ENCODE assay signal across 16 cellular contexts in genomic region chr19:47523473-47523872, GRCh38. TPM values are rescaled to one million over a fixed set of nuclear protein-coding genes. Genes with fewer than 3 reads are reported as not detected.
A peak's percentile ranks its signal among the peaks of the same experiment; 100 is the strongest.
DNase-seq lines count a peak whose midpoint lies in the region; ATAC-seq, FAIRE-seq and TF ChIP-seq lines count a peak whose summit lies in the region.
"Had no signal": no experiment of that assay in that cellular context is flagged by ENCODE, and none has a peak within 500 bp of the region (broad histone marks: within the 10 kb centered on the region; RNA-seq: fewer than 3 reads in every experiment).

No MANE protein-coding gene starts in this region.

- no peak overlapping the region for H3K4me3 Mint-ChIP-seq in Calu3 (ENCODE audit: low read depth, unreplicated experiment)

- H3K4me3 ChIP-seq in GM12878 (no peak overlapping the region), mucosa of descending colon (no peak overlapping the region), stomach (no peak overlapping the region)

- H3K36me3 Mint-ChIP-seq in Calu3 (ENCODE audit: insufficient read depth, unreplicated experiment) = no peaks in the 10 kb centered on the region

- no peaks in the 10 kb centered on the region; the same call in 2 of the 3 replicates for H3K9me3 ChIP-seq in GM12878 (replicated peaks; ENCODE audit: control insufficient read depth, insufficient read depth, low read length)
- H3K9me3 ChIP-seq in mucosa of descending colon = no peaks in the 10 kb centered on the region
- H3K9me3 ChIP-seq in stomach = no peaks in the 10 kb centered on the region

- RAD21 ChIA-PET in GM12878 (lab: Charles Lee; ENCODE audit: unreplicated experiment) = no interaction called here

- peak; percentile 52 for ATAC-seq in GM12878
- peak; percentile 78 for ATAC-seq in mucosa of descending colon
- ATAC-seq in GM21737 (IDR thresholded peaks at IDR 0.05; ENCODE audit: unreplicated experiment) = no peak
- ATAC-seq: sciatic nerve had no signal

- intact Hi-C loops in GM12878 (cut with micrococcal nuclease; ENCODE audit: unreplicated experiment) = no loop called here
- intact Hi-C loops in mucosa of descending colon (cut with DNase I, micrococcal nuclease) = no loop called here
- intact Hi-C loops in stomach (cut with DNase I; ENCODE audit: low total_unique reads) = no loop called here
- intact Hi-C loops in Calu3 (cut with micrococcal nuclease; ENCODE audit: unreplicated experiment) = no loop called here

- H3K9me3 Mint-ChIP-seq in Calu3 (ENCODE audit: low read depth, unreplicated experiment) = no peaks in the 10 kb centered on the region

- H3K27me3 Mint-ChIP-seq in Calu3 (ENCODE audit: unreplicated experiment) = no peaks in the 10 kb centered on the region

- H2AFZ ChIP-seq in GM12878 (ENCODE audit: control insufficient read depth, low read depth, low read length) = no peak overlapping the region

- TF ChIP-seq EP300 in GM12878 (IDR thresholded peaks at IDR 0.05; ENCODE audit: borderline replicate concordance in 1 of 2, control insufficient read depth in 1 of 2, low read depth in 2 of 2, low read length in 2 of 2) = no peak
- no peak for TF ChIP-seq EP300 in stomach (IDR thresholded peaks at IDR 0.05)

- H3K36me3 ChIP-seq in GM12878 (ENCODE audit: control insufficient read depth in 2 of 2, insufficient read depth in 2 of 2, low read length in 1 of 2) = no peaks in the 10 kb centered on the region
- no peaks in the 10 kb centered on the region for H3K36me3 ChIP-seq in mucosa of descending colon (ENCODE audit: low read depth)
- no peaks in the 10 kb centered on the region for H3K36me3 ChIP-seq in stomach

- H3K4me1 ChIP-seq in GM12878 (ENCODE audit: control insufficient read depth, insufficient read depth, low read length) (peaks cover 9% of the 10 kb centered on the region), mucosa of descending colon (ENCODE audit: low read depth) (peaks cover 6% of the 10 kb centered on the region), stomach (peaks cover 0 to 7% (median 0%) of the 10 kb centered on the region in 4 donors)

- TF ChIP-seq POLR2A in GM12878 (IDR thresholded peaks at IDR 0.05; ENCODE audit: low read depth, low read length) (no peak), stomach (IDR thresholded peaks at IDR 0.05) (no peak)

- no peaks in the 10 kb centered on the region; a peak in 1 of 4 replicates for H3K27me3 ChIP-seq in GM12878 (replicated peaks in 1 of 2; ENCODE audit: control insufficient read depth in 2 of 2, insufficient read depth in 2 of 2, low read length in 1 of 2)
- H3K27me3 ChIP-seq in stomach = peaks cover 0 to 24% (median 0%) of the 10 kb centered on the region in 3 donors

- DNase-seq in DMS53 (lab: John Stamatoyannopoulos, UW) = peak; percentile 73
- DNase-seq in KBM-7 = peak; percentile 36
- DNase-seq in GM12878 (ENCODE audit: low read depth, low spot score) = no peak
- peak in 2 of 3 donors; percentile 59 to 62 for DNase-seq in mucosa of descending colon
- DNase-seq in stomach = no peak
- DNase-seq in substantia nigra (lab: John Stamatoyannopoulos, UW) = no peak
- DNase-seq in Calu3 = no peak
- DNase-seq: activated CD4-positive, alpha-beta T cell treated with anti-CD3 and anti-CD28 coated beads for 4 hours; activated T-cell treated with anti-CD3 and anti-CD28 coated beads, Interleukin-2, amount 50 U/mL, for 48 hours; C1 segment of cervical spinal cord; cortex of kidney; GF-D8; MV-4-11 had no signal

- no peaks in the 10 kb centered on the region; the same call in 1 of the 2 replicates for H4K20me1 ChIP-seq in GM12878 (ENCODE audit: control insufficient read depth, insufficient read depth)

- no peak for TF ChIP-seq RAD21 in GM12878 (IDR thresholded peaks at IDR 0.05; ENCODE audit: insufficient read depth, low read depth, low read length)

- H3K4me2 ChIP-seq in GM12878 (ENCODE audit: control insufficient read depth, insufficient read depth) = no peak overlapping the region

- CTCF ChIA-PET in GM12878 (lab: Yijun Ruan, JAX) = interaction anchor here (1.5 kb wide), 1 partner anchor 39 kb away, joined by 4 read pairs; the partner anchor contains the start of gene KPTN
- CTCF ChIA-PET in Calu3 (lab: Charles Lee) = interaction anchor here (0.5 to 1.2 kb wide), 3 partner anchors 8 to 55 kb away, joined by 3 to 4 read pairs (median 4); partner anchors contain the start of gene NAPA

- H3K27ac Mint-ChIP-seq in Calu3 (ENCODE audit: unreplicated experiment) = no peak overlapping the region

- BruUV-seq in GM12878 (replicated peaks; lab: Mats Ljungman, UMichigan) = no TSS peak
- BruUV-seq in Calu3 (replicated peaks; lab: Mats Ljungman, UMichigan) = no TSS peak

- TF ChIP-seq CTCF in GM12878 (IDR thresholded peaks at IDR 0.05 in 2 of 3, conservative IDR thresholded peaks at IDR 0.05 in 1 of 3; ENCODE audit: control insufficient read depth in 2 of 3, extremely low read depth in 1 of 3, insufficient read depth in 1 of 3, low read depth in 3 of 3, low read length in 3 of 3) (no peak), mucosa of descending colon (IDR thresholded peaks at IDR 0.05) (no peak), stomach (IDR thresholded peaks at IDR 0.05) (no peak), Calu3 (IDR thresholded peaks at IDR 0.05; ENCODE audit: unreplicated experiment) (no peak)

- H3K27ac ChIP-seq in GM12878 (ENCODE audit: control insufficient read depth, insufficient read depth) = no peak overlapping the region
- peak overlapping the region in 1 of 5 donors; percentile 20 for H3K27ac ChIP-seq in stomach
- H3K27ac ChIP-seq in substantia nigra (ENCODE audit: low read depth, low read length, poor library complexity, severe bottlenecking) = no peak overlapping the region

- POLR2A ChIA-PET in GM12878 (lab: Charles Lee) = interaction anchor here (1.1 kb wide), 1 partner anchor 8 kb away, joined by 7 read pairs; the partner anchor contains the start of gene NAPA

- in situ Hi-C loops in KBM-7 (cut with MboI; ENCODE audit: low pct_unique_long_range_greater_than_20kb, low sequenced_read_pairs) (no loop called here), GM12878 (cut with MboI) (no loop called here)

- no peak overlapping the region for H3K9ac ChIP-seq in GM12878 (ENCODE audit: control insufficient read depth, insufficient read depth, low read length)

- FAIRE-seq in GM12878 (lab: Jason Lieb, UNC) = no peak

- H3K4me1 Mint-ChIP-seq in Calu3 (ENCODE audit: low read depth, unreplicated experiment) = no peaks in the 10 kb centered on the region

- 39% methylated on average over 7 of the region's 7 CpGs for WGBS in GM12878 (ENCODE audit: insufficient coverage, insufficient replicate concordance, low lambda C conversion rate, missing lambda C conversion rate)
- WGBS in stomach, 5 donors = 10 to 23% (median 20%) methylated on average over 7 of the region's 7 CpGs

- SMC1A ChIA-PET in GM12878 (lab: Charles Lee; ENCODE audit: uncharacterized antibody, unreplicated experiment) = no interaction called here

- H3K79me2 ChIP-seq in GM12878 (ENCODE audit: control insufficient read depth, insufficient read depth, low read length) = no peaks in the 10 kb centered on the region

RNA-seq across cellular contexts. Expression of gene NAPA, which starts 8.6 kb away (rescaled TPM):
- total RNA-seq in GM12878 (2013; cell fraction: nucleolus; rRNA removed) = 18.9 and 30.0 TPM in 2 replicates
- total RNA-seq in GM12878 (2014; rRNA removed) = 95.1 and 106 TPM in 2 replicates
- total RNA-seq in GM12878 (2014; rRNA removed; fragmentation: Illumina TruSeq; extraction: Trizol) = 49.2 and 50.1 TPM in 2 replicates
- 95.1 and 98.1 TPM in 2 replicates for total RNA-seq in GM12878 (2021)
- 38.7 TPM for polyA plus RNA-seq in GM12878 (2011; ENCODE audit: low read depth)
- 71.9 and 121 TPM in 2 replicates for polyA plus RNA-seq in GM12878 (2011; rRNA removed)
- 116 and 157 TPM in 2 replicates for polyA plus RNA-seq in GM12878 (2011; cell fraction: cytosol; rRNA removed)
- 116 and 132 TPM in 2 replicates for polyA plus RNA-seq in GM12878 (2011; cell fraction: nucleus; rRNA removed)
- polyA plus RNA-seq in GM12878 (2012) = 69.6 and 75.3 TPM in 2 replicates
- 38.0 and 74.6 TPM in 2 replicates for polyA plus RNA-seq in GM12878 (2014; fragmentation: Illumina TruSeq; extraction: Trizol)
- polyA plus RNA-seq in GM12878 (2014; fragmentation: Nextera tagmentation; extraction: Ambion mirVana) = 10 to 100 TPM in 1 of 2 experiments, 1 to 10 TPM in 1; 8.2 to 17.4 TPM
- polyA plus RNA-seq in GM12878 (2014; rRNA removed) = 138 and 149 TPM in 2 replicates
- 100 to 1,000 TPM; 175 to 193 TPM for polyA plus RNA-seq in GM12878 (2016; fragmentation: Nextera tagmentation; extraction: Ambion mirVana)
- 97.4 and 134 TPM in 2 replicates for polyA minus RNA-seq in GM12878 (2011; rRNA and poly(A)+ RNA removed)
- polyA minus RNA-seq in GM12878 (2011; cell fraction: cytosol; rRNA and poly(A)+ RNA removed) = 53.1 and 76.0 TPM in 2 replicates
- 31.8 and 40.2 TPM in 2 replicates for polyA minus RNA-seq in GM12878 (2011; cell fraction: nucleus; rRNA and poly(A)+ RNA removed)
- total RNA-seq in mucosa of descending colon = 100 to 1,000 TPM; 109 to 145 (median 124) TPM
- 100 to 1,000 TPM in 3 of 5 donors, 10 to 100 TPM in 2; 46.1 to 170 (median 139) TPM for total RNA-seq in stomach
- polyA plus RNA-seq in stomach = 100 to 1,000 TPM in 2 of 3 donors, 10 to 100 TPM in 1; 91.1 to 107 (median 105) TPM
- 158 and 181 TPM in 2 replicates for total RNA-seq in Calu3 (2022)

RNA-seq across cellular contexts. Expression of gene KPTN, which starts 39.5 kb away (rescaled TPM):
- total RNA-seq in GM12878 (2013; cell fraction: nucleolus; rRNA removed) = 1.7 and 2.0 TPM in 2 replicates
- total RNA-seq in GM12878 (2014; rRNA removed) (5.4 and 5.6 TPM in 2 replicates), GM12878 (2014; rRNA removed; fragmentation: Illumina TruSeq; extraction: Trizol) (3.4 and 4.2 TPM in 2 replicates), GM12878 (2021) (9.2 and 10.6 TPM in 2 replicates), mucosa of descending colon (1 to 10 TPM; 5.5 to 8.9 (median 8.9) TPM), stomach (10 to 100 TPM in 3 of 5 donors, 1 to 10 TPM in 2; 3.2 to 28.0 (median 18.3) TPM), Calu3 (2022) (22.8 and 24.0 TPM in 2 replicates)
- 5.3 TPM for polyA plus RNA-seq in GM12878 (2011; ENCODE audit: low read depth)
- polyA plus RNA-seq in GM12878 (2011; rRNA removed) (1.9 and 5.1 TPM in 2 replicates), GM12878 (2014; fragmentation: Illumina TruSeq; extraction: Trizol) (6.6 and 6.7 TPM in 2 replicates), GM12878 (2014; fragmentation: Nextera tagmentation; extraction: Ambion mirVana) (1 to 10 TPM in 1 of 2 experiments, under 1 TPM in 1; 0.60 to 2.1 TPM), GM12878 (2014; rRNA removed) (7.4 and 8.7 TPM in 2 replicates), GM12878 (2016; fragmentation: Nextera tagmentation; extraction: Ambion mirVana) (10 to 100 TPM in 1 of 2 experiments, 1 to 10 TPM in 1; 10.0 to 10.1 TPM), stomach (10 to 100 TPM in 2 of 3 donors, 1 to 10 TPM in 1; 6.4 to 23.4 (median 21.5) TPM)
- polyA plus RNA-seq in GM12878 (2011; cell fraction: cytosol; rRNA removed) = 5.7 and 6.3 TPM in 2 replicates
- polyA plus RNA-seq in GM12878 (2011; cell fraction: nucleus; rRNA removed) = 20.2 and 22.2 TPM in 2 replicates
- polyA plus RNA-seq in GM12878 (2012) = 5.7 and 6.7 TPM in 2 replicates
- 2.4 and 2.8 TPM in 2 replicates for polyA minus RNA-seq in GM12878 (2011; rRNA and poly(A)+ RNA removed)
- polyA minus RNA-seq in GM12878 (2011; cell fraction: cytosol; rRNA and poly(A)+ RNA removed) = 2.0 and 4.6 TPM in 2 replicates
- polyA minus RNA-seq in GM12878 (2011; cell fraction: nucleus; rRNA and poly(A)+ RNA removed) = 1.1 and 2.6 TPM in 2 replicates

RNA-seq across cellular contexts. Expression of gene ZNF541, which starts 49.5 kb away (rescaled TPM):
- total RNA-seq in GM12878 (2013; cell fraction: nucleolus; rRNA removed) = not detected in 2 replicates
- total RNA-seq in GM12878 (2014; rRNA removed) = 0.05 TPM in 1 of 2 replicates, not detected in the other
- 0.04 TPM in 1 of 2 replicates, not detected in the other for total RNA-seq in GM12878 (2014; rRNA removed; fragmentation: Illumina TruSeq; extraction: Trizol)
- total RNA-seq in GM12878 (2021) = 0.08 TPM in 1 of 2 replicates, not detected in the other
- not detected for polyA plus RNA-seq in GM12878 (2011; ENCODE audit: low read depth)
- polyA plus RNA-seq in GM12878 (2011; rRNA removed) = 0.05 and 0.06 TPM in 2 replicates
- 0.18 and 0.22 TPM in 2 replicates for polyA plus RNA-seq in GM12878 (2011; cell fraction: cytosol; rRNA removed)
- polyA plus RNA-seq in GM12878 (2011; cell fraction: nucleus; rRNA removed) = 0.07 TPM in 2 replicates
- polyA plus RNA-seq in GM12878 (2012) = 0.04 TPM in 1 of 2 replicates, not detected in the other
- polyA plus RNA-seq in GM12878 (2014; fragmentation: Illumina TruSeq; extraction: Trizol) = 0.03 TPM in 1 of 2 replicates, not detected in the other
- polyA plus RNA-seq in GM12878 (2014; fragmentation: Nextera tagmentation; extraction: Ambion mirVana) = not detected
- polyA plus RNA-seq in GM12878 (2014; rRNA removed) = not detected in 2 replicates
- under 1 TPM; 0.09 to 0.12 TPM for polyA plus RNA-seq in GM12878 (2016; fragmentation: Nextera tagmentation; extraction: Ambion mirVana)
- not detected in 2 replicates for polyA minus RNA-seq in GM12878 (2011; rRNA and poly(A)+ RNA removed)
- not detected in 2 replicates for polyA minus RNA-seq in GM12878 (2011; cell fraction: cytosol; rRNA and poly(A)+ RNA removed)
- not detected in 2 replicates for polyA minus RNA-seq in GM12878 (2011; cell fraction: nucleus; rRNA and poly(A)+ RNA removed)
- total RNA-seq in mucosa of descending colon = under 1 TPM in 1 of 3 donors, not detected in 2; 0.22 TPM
- total RNA-seq in stomach = under 1 TPM in 1 of 5 donors, not detected in 4; 0.18 TPM
- polyA plus RNA-seq in stomach = under 1 TPM in 2 of 3 donors, not detected in 1; 0.08 to 0.19 TPM
- total RNA-seq in Calu3 (2022) = not detected in 2 replicates

RNA-seq across cellular contexts. Expression of gene SLC8A2, which starts 51.8 kb away (rescaled TPM):
- total RNA-seq in GM12878 (2013; cell fraction: nucleolus; rRNA removed) = not detected in 2 replicates
- total RNA-seq in GM12878 (2014; rRNA removed) (not detected in 2 replicates), GM12878 (2014; rRNA removed; fragmentation: Illumina TruSeq; extraction: Trizol) (not detected in 2 replicates), GM12878 (2021) (not detected in 2 replicates), mucosa of descending colon (10 to 100 TPM in 1 of 3 donors, 1 to 10 TPM in 1, under 1 TPM in 1; 0.75 to 17.5 (median 2.1) TPM), stomach (10 to 100 TPM in 1 of 5 donors, 1 to 10 TPM in 3, under 1 TPM in 1; 0.73 to 17.9 (median 6.4) TPM), Calu3 (2022) (0.12 and 0.33 TPM in 2 replicates)
- polyA plus RNA-seq in GM12878 (2011; ENCODE audit: low read depth) = not detected
- polyA plus RNA-seq in GM12878 (2011; rRNA removed) (not detected in 2 replicates), GM12878 (2014; fragmentation: Illumina TruSeq; extraction: Trizol) (not detected in 2 replicates), GM12878 (2014; fragmentation: Nextera tagmentation; extraction: Ambion mirVana) (not detected), GM12878 (2014; rRNA removed) (not detected in 2 replicates), GM12878 (2016; fragmentation: Nextera tagmentation; extraction: Ambion mirVana) (not detected), stomach (under 1 TPM; 0.12 to 0.60 (median 0.46) TPM)
- 0.18 TPM in 1 of 2 replicates, not detected in the other for polyA plus RNA-seq in GM12878 (2011; cell fraction: cytosol; rRNA removed)
- 0.03 and 0.06 TPM in 2 replicates for polyA plus RNA-seq in GM12878 (2011; cell fraction: nucleus; rRNA removed)
- polyA plus RNA-seq in GM12878 (2012) = 0.03 and 0.06 TPM in 2 replicates
- not detected in 2 replicates for polyA minus RNA-seq in GM12878 (2011; rRNA and poly(A)+ RNA removed)
- not detected in 2 replicates for polyA minus RNA-seq in GM12878 (2011; cell fraction: cytosol; rRNA and poly(A)+ RNA removed)
- polyA minus RNA-seq in GM12878 (2011; cell fraction: nucleus; rRNA and poly(A)+ RNA removed) = not detected in 2 replicates
- total RNA-seq: myocyte, sciatic nerve had no signal

Comparison
In these comparisons a context has a peak if more than half of its experiments do, and no peak if none do; other contexts are left out.
1. DNase-seq: peak in DMS53 (single experiment), KBM-7 (single experiment) and mucosa of descending colon (2 of 3); none in GM12878 (single experiment), stomach (single experiment), substantia nigra (0 of 49) and Calu3 (single experiment).